12 cellular contexts compared by ENCODE assay signal in genomic region chr12:12334710-12335040, GRCh38. TPM values are rescaled to one million over a fixed set of nuclear protein-coding genes. Genes with fewer than 3 reads are reported as not detected.
DNase-seq lines count a peak whose midpoint lies in the region; ATAC-seq and TF ChIP-seq lines count a peak whose summit lies in the region.
"Had no signal": no experiment of that assay in that cellular context is flagged by ENCODE, and none has a peak within 500 bp of the region (broad histone marks: within the 10 kb centered on the region; RNA-seq: fewer than 3 reads in every experiment).

No MANE protein-coding gene starts in this region.

- H3K4me1 ChIP-seq in A673 (ENCODE audit: insufficient read depth, low read length, poor library complexity, severe bottlenecking): peaks cover 24% of the 10 kb centered on the region
- peaks cover 9 to 33% of the 10 kb centered on the region in 2 donors for H3K4me1 ChIP-seq in ascending aorta

- peak; percentile 31; the same call in 1 of the 2 replicates for TF ChIP-seq CTCF in A673 (conservative IDR thresholded peaks at IDR 0.05; ENCODE audit: low read depth, low read length)
- TF ChIP-seq CTCF in HFFc6 (IDR thresholded peaks at IDR 0.05): peak; percentile 2
- no peak for TF ChIP-seq CTCF in ascending aorta (IDR thresholded peaks at IDR 0.05)
- TF ChIP-seq CTCF in neural crest cell (conservative IDR thresholded peaks at IDR 0.05): peak; percentile 42

- H3K4me3 Mint-ChIP-seq in HFFc6 (peak overlapping the region; percentile 11; the same call in 1 of the 2 replicates), neural crest cell (no peak overlapping the region)
- H3K4me3 Mint-ChIP-seq: activated T-helper 1 cell treated with anti-CD3 and anti-CD28 coated beads, Interleukin-12 subunit alpha, Interleukin-12 subunit beta, Interleukin-2, Interleukin-4 antibody, amounts not matched to agents 30 ng/mL and 10 ng/mL and 1 ng/mL, durations not matched to agents 14 hours and 24 hours and 36 hours had no signal

- POLR2A ChIA-PET in A673 (lab: Charles Lee; ENCODE audit: low non-redundant PET): no interaction called here

- no peak for ATAC-seq in HG03097 (IDR thresholded peaks at IDR 0.05; ENCODE audit: low FRiP score, unreplicated experiment)
- no peak for ATAC-seq in sciatic nerve

- BruUV-seq in A673 (replicated peaks; lab: Mats Ljungman, UMichigan): no TSS peak

- no peak overlapping the region for H3K27ac Mint-ChIP-seq in HFFc6
- no peak overlapping the region for H3K27ac Mint-ChIP-seq in neural crest cell (ENCODE audit: unreplicated experiment)
- H3K27ac Mint-ChIP-seq: activated T-helper 1 cell treated with anti-CD3 and anti-CD28 coated beads, Interleukin-12 subunit alpha, Interleukin-12 subunit beta, Interleukin-2, Interleukin-4 antibody, amounts not matched to agents 30 ng/mL and 10 ng/mL and 1 ng/mL, durations not matched to agents 14 hours and 24 hours and 36 hours had no signal

- intact Hi-C loops in A673 (cut with micrococcal nuclease; ENCODE audit: unreplicated experiment) (loop anchor here (1.0 to 5.0 kb wide), 2 partner anchors 87 to 253 kb away; no protein-coding TSS in a partner anchor), ascending aorta (cut with DNase I) (loop anchor here (5.0 to 10.0 kb wide), 3 partner anchors 67 to 780 kb away; partner anchors contain the start of gene LRP6), sciatic nerve (cut with DNase I) (no loop called here)

- H3K9me3 ChIP-seq in A673 (ENCODE audit: low read depth, low read length, poor library complexity, severe bottlenecking): no peaks in the 10 kb centered on the region
- no peaks in the 10 kb centered on the region for H3K9me3 ChIP-seq in ascending aorta
- H3K9me3 ChIP-seq: Caco-2, prostate gland, vagina had no signal

- peak overlapping the region; percentile 65 for H3K27ac ChIP-seq in A673 (ENCODE audit: low read depth, low read length, poor library complexity, severe bottlenecking)
- H3K27ac ChIP-seq in ascending aorta: peak overlapping the region; percentile 24 to 51

- no peak overlapping the region for H3K4me3 ChIP-seq in A673 (ENCODE audit: low read depth, low read length, poor library complexity, severe bottlenecking)
- H3K4me3 ChIP-seq in ascending aorta: no peak overlapping the region
- H3K4me3 ChIP-seq: prostate gland, vagina had no signal

- no peaks in the 10 kb centered on the region for H3K27me3 ChIP-seq in A673 (replicated peaks; ENCODE audit: insufficient read depth, low read depth, low read length, poor library complexity)
- H3K27me3 ChIP-seq in ascending aorta: no peaks in the 10 kb centered on the region
- H3K27me3 ChIP-seq: vagina had no signal

- H3K4me1 Mint-ChIP-seq in HFFc6 (ENCODE audit: low read depth): peaks cover 39% of the 10 kb centered on the region
- peaks cover 20% of the 10 kb centered on the region for H3K4me1 Mint-ChIP-seq in neural crest cell

- H3K36me3 ChIP-seq in A673 (ENCODE audit: insufficient read depth, low read length, poor library complexity, severe bottlenecking) (no peaks in the 10 kb centered on the region), ascending aorta (peaks cover 5 to 15% of the 10 kb centered on the region in 2 donors)
- H3K36me3 ChIP-seq: prostate gland, vagina had no signal

- DNase-seq in A673 (ENCODE audit: low spot score): no peak
- no peak for DNase-seq in HFFc6
- peak in 1 of 2 donors; percentile 56 for DNase-seq in ascending aorta (ENCODE audit: low spot score in 2 of 2)
- no peak for DNase-seq in neural crest cell (ENCODE audit: low read depth, low spot score)
- no peak for DNase-seq in GM03348 (ENCODE audit: low spot score)
- no peak for DNase-seq in sciatic nerve (ENCODE audit: low spot score)
- DNase-seq in effector CD8-positive, alpha-beta T cell (lab: John Stamatoyannopoulos, UW): no peak

- CTCF ChIA-PET in A673 (lab: Charles Lee): interaction anchor here (2.6 kb wide), 1 partner anchor 253 kb away, joined by 11 read pairs; no protein-coding TSS in a partner anchor

- no peaks in the 10 kb centered on the region for H3K36me3 Mint-ChIP-seq in HFFc6 (ENCODE audit: low read depth)
- peaks cover 3% of the 10 kb centered on the region for H3K36me3 Mint-ChIP-seq in neural crest cell (ENCODE audit: low read depth)

- H3K27me3 Mint-ChIP-seq in HFFc6 (ENCODE audit: insufficient read depth) (peaks cover 2% of the 10 kb centered on the region), neural crest cell (ENCODE audit: low read depth) (no peaks in the 10 kb centered on the region)

- no peaks in the 10 kb centered on the region for H3K9me3 Mint-ChIP-seq in HFFc6
- H3K9me3 Mint-ChIP-seq in neural crest cell: no peaks in the 10 kb centered on the region
- H3K9me3 Mint-ChIP-seq: activated T-helper 1 cell treated with anti-CD3 and anti-CD28 coated beads, Interleukin-12 subunit alpha, Interleukin-12 subunit beta, Interleukin-2, Interleukin-4 antibody, amounts not matched to agents 30 ng/mL and 10 ng/mL and 1 ng/mL, durations not matched to agents 14 hours and 24 hours and 36 hours had no signal

RNA-seq across cellular contexts. Expression of gene MANSC1, which starts 15.4 kb away (rescaled TPM):
- 10.5 TPM in 2 replicates for total RNA-seq in A673 (2021)
- 10 to 100 TPM in 3 of 6 experiments, 1 to 10 TPM in 3; 4.8 to 11.7 (median 10.0) TPM for total RNA-seq in HFFc6 (2021; fragmentation: NEBNext Ultra II Directional; extraction: Animal tissue kit (Norgen Biotek cat#: 25700))
- 72.1 TPM for total RNA-seq in ascending aorta
- total RNA-seq in neural crest cell: 5.5 and 5.6 TPM in 2 replicates
- 19.8 TPM for total RNA-seq in sciatic nerve

RNA-seq across cellular contexts. Expression of gene BORCS5, which starts 22.2 kb away (rescaled TPM):
- total RNA-seq in A673 (2021): 14.7 and 17.7 TPM in 2 replicates
- total RNA-seq in HFFc6 (2021; fragmentation: NEBNext Ultra II Directional; extraction: Animal tissue kit (Norgen Biotek cat#: 25700)): 10 to 100 TPM in 4 of 6 experiments, 1 to 10 TPM in 2; 8.7 to 13.9 (median 10.6) TPM
- 3.0 TPM for total RNA-seq in ascending aorta
- total RNA-seq in neural crest cell: 13.7 and 15.0 TPM in 2 replicates
- 35.8 TPM for total RNA-seq in sciatic nerve

Comparison
In these comparisons a context has a peak if more than half of its experiments do, and no peak if none do; other contexts are left out.
1. CTCF ChIP-seq: peak in A673 (single experiment), HFFc6 (single experiment) and neural crest cell (single experiment); none in ascending aorta (0 of 3).